In genomic region chr1:20476260-20477038, GRCh38 we compare ENCODE assay signal across 11 cellular contexts. TPM values are rescaled to one million over a fixed set of nuclear protein-coding genes. Genes with fewer than 3 reads are reported as not detected.
DNase-seq lines count a peak whose midpoint lies in the region; ATAC-seq and TF ChIP-seq lines count a peak whose summit lies in the region.
"Had no signal": no experiment of that assay in that cellular context is flagged by ENCODE, and none has a peak within 500 bp of the region (broad histone marks: within the 10 kb centered on the region; RNA-seq: fewer than 3 reads in every experiment).

No MANE protein-coding gene starts in this region.

- TF ChIP-seq CTCF in PC-3 (conservative IDR thresholded peaks at IDR 0.05; ENCODE audit: low read depth, low read length) (no peak), fibroblast of villous mesenchyme (IDR thresholded peaks at IDR 0.05; ENCODE audit: insufficient read depth, low read depth, low read length) (no peak), neural crest cell (conservative IDR thresholded peaks at IDR 0.05) (no peak), sigmoid colon (IDR thresholded peaks at IDR 0.05) (no peak)

- BruUV-seq in PC-3 (replicated peaks; lab: Mats Ljungman, UMichigan): no TSS peak

- H3K36me3 Mint-ChIP-seq in neural crest cell (ENCODE audit: low read depth): no peaks in the 10 kb centered on the region

- 0 out of 2 replicates have a peak, but pooled peaks cover under 1% of the 10 kb centered on the region for H4K20me1 ChIP-seq in PC-3 (ENCODE audit: low read length)

- H3K4me1 ChIP-seq in PC-3 (ENCODE audit: insufficient read depth, low read length) (peaks cover 41% of the 10 kb centered on the region), sigmoid colon (peaks cover 0 to 36% (median 30%) of the 10 kb centered on the region in 4 donors)

- H3K9me3 Mint-ChIP-seq in neural crest cell: no peaks in the 10 kb centered on the region
- H3K9me3 Mint-ChIP-seq: stimulated activated naive CD8-positive, alpha-beta T cell treated with anti-CD3 and anti-CD28 coated beads, Interleukin-15, Interleukin-2, amounts not matched to agents 100 ng/mL and 50 ng/mL, for 24 hours had no signal

- H3K4me3 ChIP-seq in PC-3 (ENCODE audit: low read length): peak overlapping the region; percentile 55
- H3K4me3 ChIP-seq in fibroblast of villous mesenchyme (ENCODE audit: low read depth, low read length): no peak overlapping the region
- H3K4me3 ChIP-seq in sigmoid colon: no peak overlapping the region

- H3K27ac Mint-ChIP-seq in neural crest cell (ENCODE audit: unreplicated experiment): no peak overlapping the region
- H3K27ac Mint-ChIP-seq: naive B cell; stimulated activated naive CD8-positive, alpha-beta T cell treated with anti-CD3 and anti-CD28 coated beads, Interleukin-15, Interleukin-2, amounts not matched to agents 100 ng/mL and 50 ng/mL, for 24 hours had no signal

- TF ChIP-seq POLR2A in sigmoid colon (IDR thresholded peaks at IDR 0.05): peak in 1 of 2 donors; percentile 31

- WGBS in sigmoid colon, 2 donors: 5 to 12% methylated on average over 33 of the region's 33 CpGs

- POLR2A ChIA-PET in PC-3 (lab: Charles Lee; ENCODE audit: unreplicated experiment): interaction anchor here (0.9 kb wide), 1 partner anchor 179 kb away, joined by 6 read pairs; no protein-coding TSS in a partner anchor

- no peaks in the 10 kb centered on the region for H3K9me3 ChIP-seq in PC-3 (ENCODE audit: low read length)
- H3K9me3 ChIP-seq in sigmoid colon: no peaks in the 10 kb centered on the region

- H3K27ac ChIP-seq in PC-3 (ENCODE audit: low read length): no peak overlapping the region
- H3K27ac ChIP-seq in sigmoid colon: peak overlapping the region in 2 of 4 donors; percentile 30 to 70

- H3K27me3 ChIP-seq in PC-3 (ENCODE audit: low read length) (no peaks in the 10 kb centered on the region), sigmoid colon (peaks cover 0 to 6% (median 0%) of the 10 kb centered on the region in 3 donors)

- H3F3A ChIP-seq in PC-3 (ENCODE audit: low read length, unreplicated experiment): peaks cover 2% of the 10 kb centered on the region

- H3K4me2 ChIP-seq in PC-3 (ENCODE audit: low read length): peak overlapping the region; percentile 67

- ATAC-seq in PC-3: peak; percentile 67
- ATAC-seq in HG03196 (IDR thresholded peaks at IDR 0.05; ENCODE audit: unreplicated experiment): no peak

- H3K36me3 ChIP-seq in PC-3 (ENCODE audit: low read depth, low read length) (no peaks in the 10 kb centered on the region), sigmoid colon (no peaks in the 10 kb centered on the region)

- CTCF ChIA-PET in PC-3 (lab: Charles Lee): no interaction called here

- no peak overlapping the region for H3K9ac ChIP-seq in PC-3 (ENCODE audit: low read length)

- intact Hi-C loops in PC-3 (cut with micrococcal nuclease) (no loop called here), sigmoid colon (cut with DNase I) (no loop called here)

- H3K79me2 ChIP-seq in PC-3 (ENCODE audit: low read length): no peaks in the 10 kb centered on the region

- DNase-seq in DMS53 (lab: John Stamatoyannopoulos, UW): peak; percentile 92
- DNase-seq in PC-3: peak; percentile 72
- peak; percentile 65 for DNase-seq in fibroblast of villous mesenchyme (ENCODE audit: low read depth)
- DNase-seq in neural crest cell (ENCODE audit: low read depth, low spot score): peak; percentile 53
- no peak for DNase-seq in sigmoid colon
- no peak for DNase-seq in activated naive CD4-positive, alpha-beta T cell treated with anti-CD3 and anti-CD28 coated beads, Interleukin-2, amount 50 U/mL, for 16 hours
- no peak for DNase-seq in dedifferentiated amniotic fluid mesenchymal stem cell (ENCODE audit: extremely low spot score)
- DNase-seq: central memory CD4-positive, alpha-beta T cell; naive B cell had no signal

- H3K4me1 Mint-ChIP-seq in neural crest cell: peaks cover 55% of the 10 kb centered on the region

- no peak for TF ChIP-seq EP300 in sigmoid colon (IDR thresholded peaks at IDR 0.05)

- no peak overlapping the region for H3K4me3 Mint-ChIP-seq in neural crest cell
- H3K4me3 Mint-ChIP-seq: naive B cell; stimulated activated naive CD8-positive, alpha-beta T cell treated with anti-CD3 and anti-CD28 coated beads, Interleukin-15, Interleukin-2, amounts not matched to agents 100 ng/mL and 50 ng/mL, for 24 hours had no signal

- H3K27me3 Mint-ChIP-seq in neural crest cell (ENCODE audit: low read depth): peaks cover 3% of the 10 kb centered on the region

- peak overlapping the region; percentile 72 for H2AFZ ChIP-seq in PC-3 (ENCODE audit: low read length)

- H3K9me2 ChIP-seq in PC-3 (replicated peaks; ENCODE audit: low read length): no peaks in the 10 kb centered on the region

RNA-seq across cellular contexts. Expression of gene CAMK2N1, which starts 9.6 kb away (rescaled TPM):
- total RNA-seq in PC-3 (2014; rRNA removed) (51.2 and 56.9 TPM in 2 replicates), fibroblast of villous mesenchyme (8.4 and 9.5 TPM in 2 replicates), neural crest cell (31.4 and 34.7 TPM in 2 replicates), sigmoid colon (10 to 100 TPM; 18.3 to 31.9 (median 28.0) TPM)
- 100 to 1,000 TPM in 2 of 3 donors, 10 to 100 TPM in 1; 43.9 to 247 (median 231) TPM for polyA plus RNA-seq in sigmoid colon

RNA-seq across cellular contexts. Expression of gene MUL1, which starts 31.5 kb away (rescaled TPM):
- 28.9 and 29.5 TPM in 2 replicates for total RNA-seq in PC-3 (2014; rRNA removed)
- 26.4 and 28.1 TPM in 2 replicates for total RNA-seq in fibroblast of villous mesenchyme
- total RNA-seq in neural crest cell: 26.5 and 27.6 TPM in 2 replicates
- 10 to 100 TPM; 26.8 to 34.1 (median 32.6) TPM for total RNA-seq in sigmoid colon
- polyA plus RNA-seq in sigmoid colon: 10 to 100 TPM in 1 of 3 donors, 1 to 10 TPM in 2; 4.8 to 30.3 (median 9.2) TPM

Comparison
In these comparisons a context has a peak if more than half of its experiments do, and no peak if none do; other contexts are left out.
1. DNase-seq: peak in DMS53 (single experiment), PC-3 (single experiment), fibroblast of villous mesenchyme (single experiment) and neural crest cell (single experiment); none in sigmoid colon (single experiment), activated naive CD4-positive, alpha-beta T cell treated with anti-CD3 and anti-CD28 coated beads, Interleukin-2, amount 50 U/mL, for 16 hours (single experiment) and dedifferentiated amniotic fluid mesenchymal stem cell (single experiment).